In the genomic region with DNA sequence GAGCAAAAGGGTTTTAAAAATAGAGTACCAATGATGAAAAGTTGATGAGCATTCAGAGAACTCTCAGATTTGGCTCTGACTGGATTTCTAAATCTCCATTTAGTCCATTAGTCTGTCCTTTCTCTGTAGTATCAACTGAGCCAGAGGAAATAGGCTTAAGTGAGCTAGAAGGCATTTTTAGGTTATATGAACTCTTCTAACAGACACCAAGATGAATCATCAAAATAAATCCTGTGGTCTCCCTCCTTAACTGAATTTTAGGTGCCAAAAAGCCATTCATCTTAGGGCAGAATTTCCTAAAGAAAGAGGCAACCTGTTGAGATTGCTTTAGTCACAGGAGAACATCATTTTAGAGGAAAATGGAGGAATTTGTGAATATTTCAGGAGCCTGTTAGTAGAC, we compare ENCODE assay signal across 21 cellular contexts.
DNase-seq lines count a peak whose midpoint lies in the region; ATAC-seq, FAIRE-seq and TF ChIP-seq lines count a peak whose summit lies in the region.
"Had no signal": no experiment of that assay in that cellular context is flagged by ENCODE, and none has a peak within 500 bp of the region (broad histone marks: within the 10 kb centered on the region; RNA-seq: fewer than 3 reads in every experiment).

No MANE protein-coding gene starts in this region.

- H2AFZ ChIP-seq in astrocyte (ENCODE audit: low read depth, low read length) = no peak overlapping the region
- no peak overlapping the region for H2AFZ ChIP-seq in smooth muscle cell (ENCODE audit: low read depth)

- H3K9me3 ChIP-seq in astrocyte (ENCODE audit: insufficient read depth, low read depth, low read length) (no peaks in the 10 kb centered on the region), smooth muscle cell (replicated peaks; ENCODE audit: low read depth) (no peaks in the 10 kb centered on the region)
- H3K9me3 ChIP-seq: Caco-2 had no signal

- no peak overlapping the region for H3K4me2 ChIP-seq in astrocyte (ENCODE audit: low read length)
- peak overlapping the region; percentile 37 for H3K4me2 ChIP-seq in smooth muscle cell

- no peaks in the 10 kb centered on the region for H3K36me3 Mint-ChIP-seq in astrocyte (ENCODE audit: low read depth, unreplicated experiment)
- H3K36me3 Mint-ChIP-seq: CD4-positive, CD25-positive, alpha-beta regulatory T cell had no signal

- TF ChIP-seq CTCF in astrocyte (IDR thresholded peaks at IDR 0.05; ENCODE audit: insufficient read depth, low read depth, low read length) (no peak), smooth muscle cell (IDR thresholded peaks at IDR 0.05; ENCODE audit: borderline replicate concordance, insufficient read depth, poor library complexity, severe bottlenecking) (no peak)

- H3K4me1 ChIP-seq in astrocyte (ENCODE audit: insufficient read depth, low read length) = no peaks in the 10 kb centered on the region
- no peaks in the 10 kb centered on the region for H3K4me1 ChIP-seq in smooth muscle cell (ENCODE audit: low read depth)

- ATAC-seq in GM21367 (IDR thresholded peaks at IDR 0.05; ENCODE audit: unreplicated experiment) = no peak
- ATAC-seq in HG03039 (IDR thresholded peaks at IDR 0.05; ENCODE audit: unreplicated experiment) = no peak
- no peak for ATAC-seq in HG02884 (IDR thresholded peaks at IDR 0.05; ENCODE audit: unreplicated experiment)
- ATAC-seq: K562, PC-3 had no signal

- FAIRE-seq in H54 (lab: Jason Lieb, UNC) (peak; percentile 30), astrocyte (lab: Jason Lieb, UNC) (no peak), urothelium cell line (lab: Jason Lieb, UNC) (no peak)
- FAIRE-seq: A204.1, K562 had no signal

- H3K9ac ChIP-seq in astrocyte (ENCODE audit: low read length) (no peak overlapping the region), smooth muscle cell (ENCODE audit: low read depth) (no peak overlapping the region)

- no peaks in the 10 kb centered on the region for H3F3A ChIP-seq in smooth muscle cell (ENCODE audit: low read depth)

- no peaks in the 10 kb centered on the region for H3K79me2 ChIP-seq in astrocyte (ENCODE audit: insufficient read depth, low read length)
- H3K79me2 ChIP-seq in smooth muscle cell (ENCODE audit: low read depth) = no peaks in the 10 kb centered on the region

- H3K4me3 ChIP-seq in astrocyte (ENCODE audit: insufficient read depth, low read depth, low read length) = no peak overlapping the region
- H3K4me3 ChIP-seq in smooth muscle cell = no peak overlapping the region
- H3K4me3 ChIP-seq: K562 had no signal

- H3K4me1 Mint-ChIP-seq in astrocyte (ENCODE audit: low read depth, unreplicated experiment) = peaks cover 34% of the 10 kb centered on the region
- H3K4me1 Mint-ChIP-seq: CD4-positive, CD25-positive, alpha-beta regulatory T cell had no signal

- H3K27me3 Mint-ChIP-seq in astrocyte (ENCODE audit: low read depth, unreplicated experiment) = no peaks in the 10 kb centered on the region

- H3K27me3 ChIP-seq in astrocyte (ENCODE audit: insufficient read depth, low read length) = no peaks in the 10 kb centered on the region
- H3K27me3 ChIP-seq in smooth muscle cell (ENCODE audit: low read depth) = peaks cover 6% of the 10 kb centered on the region

- peak; percentile 42 for DNase-seq in AG08395 (ENCODE audit: low spot score)
- DNase-seq in H54 (ENCODE audit: insufficient read length, low spot score) = no peak
- peak; percentile 65 for DNase-seq in astrocyte (ENCODE audit: low read depth)
- DNase-seq in smooth muscle cell (lab: John Stamatoyannopoulos, UW; ENCODE audit: unreplicated experiment) = no peak
- DNase-seq in urothelium cell line (ENCODE audit: low spot score) = no peak
- DNase-seq: AML-193; Caco-2; CD4-positive, CD25-positive, alpha-beta regulatory T cell; HCEC 1CT; NCI-H1048; NCI-H146; NCI-H2081; NCI-H510A; NCI-H774; PC-3 had no signal

- no peak overlapping the region for H3K27ac Mint-ChIP-seq in astrocyte (ENCODE audit: unreplicated experiment)
- H3K27ac Mint-ChIP-seq: CD4-positive, CD25-positive, alpha-beta regulatory T cell had no signal

- H4K20me1 ChIP-seq in astrocyte (ENCODE audit: insufficient read depth, low read length) (peaks cover 24% of the 10 kb centered on the region), smooth muscle cell (ENCODE audit: low read depth) (peaks cover 55% of the 10 kb centered on the region)

- no peak for TF ChIP-seq POLR2A in H54 (IDR thresholded peaks at IDR 0.05; ENCODE audit: low read depth, low read length)

- no peak overlapping the region for H3K4me3 Mint-ChIP-seq in astrocyte (ENCODE audit: unreplicated experiment)
- H3K4me3 Mint-ChIP-seq: CD4-positive, CD25-positive, alpha-beta regulatory T cell had no signal

- no peaks in the 10 kb centered on the region for H3K36me3 ChIP-seq in astrocyte (ENCODE audit: insufficient read depth, low read length)
- no peaks in the 10 kb centered on the region for H3K36me3 ChIP-seq in smooth muscle cell (ENCODE audit: low read depth)

- H3K9me3 Mint-ChIP-seq in astrocyte (ENCODE audit: unreplicated experiment) = no peaks in the 10 kb centered on the region

- H3K27ac ChIP-seq in astrocyte (ENCODE audit: low read depth, low read length) (no peak overlapping the region), smooth muscle cell (ENCODE audit: low read depth) (no peak overlapping the region)
- H3K27ac ChIP-seq: RWPE1 had no signal

Comparison
In these comparisons a context has a peak if more than half of its experiments do, and no peak if none do; other contexts are left out.
1. DNase-seq: peak in AG08395 (single experiment) and astrocyte (single experiment); none in H54 (single experiment), smooth muscle cell (single experiment) and urothelium cell line (single experiment).